In the genomic region with DNA sequence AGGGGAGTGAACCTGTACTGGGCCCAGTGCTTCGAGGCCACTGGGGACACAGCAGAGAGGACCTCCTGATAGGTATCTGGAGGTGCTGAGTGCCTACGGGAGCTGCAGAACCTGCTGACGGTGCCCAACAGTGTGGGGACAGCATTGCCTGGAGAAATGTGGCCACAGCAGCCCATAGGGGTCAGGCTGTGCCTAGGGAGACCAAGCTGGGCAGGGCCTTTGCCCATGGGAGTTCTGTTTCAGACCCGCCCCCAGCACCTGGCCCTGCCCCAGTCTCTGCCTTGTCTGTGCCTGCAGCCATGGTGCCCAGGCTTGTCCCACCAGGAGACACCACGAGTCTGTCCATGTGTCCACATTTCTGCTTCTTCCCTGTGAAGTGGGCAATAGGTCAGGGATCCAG, we compare ENCODE assay signal across 19 cellular contexts. TPM values are rescaled to one million over a fixed set of nuclear protein-coding genes. Genes with fewer than 3 reads are reported as not detected.
DNase-seq lines count a peak whose midpoint lies in the region; ATAC-seq and TF ChIP-seq lines count a peak whose summit lies in the region.
"Had no signal": no experiment of that assay in that cellular context is flagged by ENCODE, and none has a peak within 500 bp of the region (broad histone marks: within the 10 kb centered on the region; RNA-seq: fewer than 3 reads in every experiment).

No MANE protein-coding gene starts in this region.

- 89% methylated on average over 4 of the region's 5 CpGs for WGBS in suprapubic skin

- H3K36me3 Mint-ChIP-seq in neural progenitor cell = no peaks in the 10 kb centered on the region
- H3K36me3 Mint-ChIP-seq: CD14-positive monocyte had no signal

- intact Hi-C loops in Right ventricle myocardium superior (cut with DNase I) = no loop called here

- no peak overlapping the region for H3K27ac Mint-ChIP-seq in neural progenitor cell
- H3K27ac Mint-ChIP-seq: CD14-positive monocyte had no signal

- no peaks in the 10 kb centered on the region for H3K27me3 ChIP-seq in neural progenitor cell
- H3K27me3 ChIP-seq in suprapubic skin = no peaks in the 10 kb centered on the region

- H3K36me3 ChIP-seq in neural progenitor cell = no peaks in the 10 kb centered on the region
- H3K36me3 ChIP-seq in suprapubic skin = no peaks in the 10 kb centered on the region

- peak; percentile 56 for ATAC-seq in esophagus mucosa
- ATAC-seq in Right ventricle myocardium superior (ENCODE audit: poor library complexity) = no peak
- no peak for ATAC-seq in GM18870 (IDR thresholded peaks at IDR 0.05; ENCODE audit: unreplicated experiment)
- ATAC-seq: PC-3, SK-N-SH treated with all-trans-retinoic acid at 6 μM for 48 hours had no signal

- no peak overlapping the region for H3K4me2 ChIP-seq in neural progenitor cell
- H3K4me2 ChIP-seq: KMS-11 had no signal

- H3F3A ChIP-seq in neural progenitor cell (ENCODE audit: low read depth) = no peaks in the 10 kb centered on the region

- H3K9ac ChIP-seq in neural progenitor cell = no peak overlapping the region
- H3K9ac ChIP-seq: KMS-11 had no signal

- no peaks in the 10 kb centered on the region for H3K9me3 Mint-ChIP-seq in neural progenitor cell
- H3K9me3 Mint-ChIP-seq: CD14-positive monocyte had no signal

- peak; percentile 28; the same call in 1 of the 2 replicates for TF ChIP-seq RAD21 in Ishikawa (IDR thresholded peaks at IDR 0.05; ENCODE audit: low read depth)

- no peak overlapping the region for H3K4me3 ChIP-seq in neural progenitor cell
- H3K4me3 ChIP-seq in suprapubic skin = no peak overlapping the region

- no peak for TF ChIP-seq CTCF in neural progenitor cell (IDR thresholded peaks at IDR 0.05)
- TF ChIP-seq CTCF in suprapubic skin (IDR thresholded peaks at IDR 0.05) = no peak

- no peaks in the 10 kb centered on the region for H4K20me1 ChIP-seq in neural progenitor cell (ENCODE audit: low read depth)

- DNase-seq in neural progenitor cell (ENCODE audit: low spot score) (no peak), Right ventricle myocardium superior (no peak), suprapubic skin (ENCODE audit: low spot score in 2 of 2) (no peak)
- DNase-seq in activated CD4-positive, alpha-beta T cell treated with anti-CD3 and anti-CD28 coated beads for 48 hours = no peak
- DNase-seq: ACHN, GF-D8, MV-4-11, NCI-H2029, NCI-H2171, NCI-H526, PC-3, RPMI8226, SIG-M5 had no signal

- H3K4me1 ChIP-seq in neural progenitor cell = no peaks in the 10 kb centered on the region
- H3K4me1 ChIP-seq in suprapubic skin = no peaks in the 10 kb centered on the region

- H3K4me1 Mint-ChIP-seq in neural progenitor cell = no peaks in the 10 kb centered on the region

- H2AFZ ChIP-seq in neural progenitor cell (replicated peaks) = peak overlapping the region; percentile 26

- no peaks in the 10 kb centered on the region for H3K79me2 ChIP-seq in neural progenitor cell (ENCODE audit: low read depth)

- TF ChIP-seq EP300 in Ishikawa (IDR thresholded peaks at IDR 0.05; ENCODE audit: borderline replicate concordance) (no peak), suprapubic skin (IDR thresholded peaks at IDR 0.05) (no peak)

- peaks cover 7% of the 10 kb centered on the region for H3K27me3 Mint-ChIP-seq in neural progenitor cell (ENCODE audit: insufficient read depth, low read depth)

- H3K9me3 ChIP-seq in neural progenitor cell (ENCODE audit: low read depth) (no peaks in the 10 kb centered on the region), suprapubic skin (no peaks in the 10 kb centered on the region)

- no peak for TF ChIP-seq POLR2A in suprapubic skin (IDR thresholded peaks at IDR 0.05)

- no peak overlapping the region for H3K4me3 Mint-ChIP-seq in neural progenitor cell
- H3K4me3 Mint-ChIP-seq: CD14-positive monocyte had no signal

- H3K27ac ChIP-seq in neural progenitor cell (no peak overlapping the region), suprapubic skin (no peak overlapping the region)
- H3K27ac ChIP-seq: KMS-11 had no signal

TF ChIP-seq in Ishikawa, 13 proteins besides CTCF, POLR2A, EP300 and RAD21:
- TF ChIP-seq, protein P1, sequence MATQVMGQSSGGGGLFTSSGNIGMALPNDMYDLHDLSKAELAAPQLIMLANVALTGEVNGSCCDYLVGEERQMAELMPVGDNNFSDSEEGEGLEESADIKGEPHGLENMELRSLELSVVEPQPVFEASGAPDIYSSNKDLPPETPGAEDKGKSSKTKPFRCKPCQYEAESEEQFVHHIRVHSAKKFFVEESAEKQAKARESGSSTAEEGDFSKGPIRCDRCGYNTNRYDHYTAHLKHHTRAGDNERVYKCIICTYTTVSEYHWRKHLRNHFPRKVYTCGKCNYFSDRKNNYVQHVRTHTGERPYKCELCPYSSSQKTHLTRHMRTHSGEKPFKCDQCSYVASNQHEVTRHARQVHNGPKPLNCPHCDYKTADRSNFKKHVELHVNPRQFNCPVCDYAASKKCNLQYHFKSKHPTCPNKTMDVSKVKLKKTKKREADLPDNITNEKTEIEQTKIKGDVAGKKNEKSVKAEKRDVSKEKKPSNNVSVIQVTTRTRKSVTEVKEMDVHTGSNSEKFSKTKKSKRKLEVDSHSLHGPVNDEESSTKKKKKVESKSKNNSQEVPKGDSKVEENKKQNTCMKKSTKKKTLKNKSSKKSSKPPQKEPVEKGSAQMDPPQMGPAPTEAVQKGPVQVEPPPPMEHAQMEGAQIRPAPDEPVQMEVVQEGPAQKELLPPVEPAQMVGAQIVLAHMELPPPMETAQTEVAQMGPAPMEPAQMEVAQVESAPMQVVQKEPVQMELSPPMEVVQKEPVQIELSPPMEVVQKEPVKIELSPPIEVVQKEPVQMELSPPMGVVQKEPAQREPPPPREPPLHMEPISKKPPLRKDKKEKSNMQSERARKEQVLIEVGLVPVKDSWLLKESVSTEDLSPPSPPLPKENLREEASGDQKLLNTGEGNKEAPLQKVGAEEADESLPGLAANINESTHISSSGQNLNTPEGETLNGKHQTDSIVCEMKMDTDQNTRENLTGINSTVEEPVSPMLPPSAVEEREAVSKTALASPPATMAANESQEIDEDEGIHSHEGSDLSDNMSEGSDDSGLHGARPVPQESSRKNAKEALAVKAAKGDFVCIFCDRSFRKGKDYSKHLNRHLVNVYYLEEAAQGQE (IDR thresholded peaks at IDR 0.05; ENCODE audit: low read depth) = no peak
- TF ChIP-seq TAF1 (IDR thresholded peaks at IDR 0.05; ENCODE audit: low read depth) = no peak
- no peak for TF ChIP-seq ZBTB7A (IDR thresholded peaks at IDR 0.05; ENCODE audit: low read depth)
- TF ChIP-seq FOXM1 (IDR thresholded peaks at IDR 0.05; ENCODE audit: borderline replicate concordance, low read depth) = no peak
- TF ChIP-seq NFIC (IDR thresholded peaks at IDR 0.05) = no peak
- no peak for TF ChIP-seq EGR1 (IDR thresholded peaks at IDR 0.05)
- no peak for TF ChIP-seq TCF12 (IDR thresholded peaks at IDR 0.05; ENCODE audit: low read depth)
- TF ChIP-seq CREB1 (IDR thresholded peaks at IDR 0.05; ENCODE audit: low read depth) = no peak
- TF ChIP-seq, protein P2, sequence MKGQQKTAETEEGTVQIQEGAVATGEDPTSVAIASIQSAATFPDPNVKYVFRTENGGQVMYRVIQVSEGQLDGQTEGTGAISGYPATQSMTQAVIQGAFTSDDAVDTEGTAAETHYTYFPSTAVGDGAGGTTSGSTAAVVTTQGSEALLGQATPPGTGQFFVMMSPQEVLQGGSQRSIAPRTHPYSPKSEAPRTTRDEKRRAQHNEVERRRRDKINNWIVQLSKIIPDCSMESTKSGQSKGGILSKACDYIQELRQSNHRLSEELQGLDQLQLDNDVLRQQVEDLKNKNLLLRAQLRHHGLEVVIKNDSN (IDR thresholded peaks at IDR 0.05) = no peak
- no peak for TF ChIP-seq TEAD4 (IDR thresholded peaks at IDR 0.05)
- no peak for TF ChIP-seq YY1 (IDR thresholded peaks at IDR 0.05; ENCODE audit: low read depth)
- TF ChIP-seq CEBPB (IDR thresholded peaks at IDR 0.05) = no peak
- TF ChIP-seq, protein P3, sequence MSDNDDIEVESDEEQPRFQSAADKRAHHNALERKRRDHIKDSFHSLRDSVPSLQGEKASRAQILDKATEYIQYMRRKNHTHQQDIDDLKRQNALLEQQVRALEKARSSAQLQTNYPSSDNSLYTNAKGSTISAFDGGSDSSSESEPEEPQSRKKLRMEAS (IDR thresholded peaks at IDR 0.05) = no peak

RNA-seq across cellular contexts. Expression of a gene that starts 15.3 kb away (rescaled TPM):
- total RNA-seq in esophagus mucosa (1,705 TPM), neural progenitor cell (ENCODE audit: low replicate concordance) (1,028 and 2,309 TPM in 2 replicates), Right ventricle myocardium superior (868 TPM), suprapubic skin (1,000 to 10,000 TPM; 1,159 to 2,367 (median 1,696) TPM)
